Comparison of ENCODE assay signal across 23 cellular contexts in the genomic region with DNA sequence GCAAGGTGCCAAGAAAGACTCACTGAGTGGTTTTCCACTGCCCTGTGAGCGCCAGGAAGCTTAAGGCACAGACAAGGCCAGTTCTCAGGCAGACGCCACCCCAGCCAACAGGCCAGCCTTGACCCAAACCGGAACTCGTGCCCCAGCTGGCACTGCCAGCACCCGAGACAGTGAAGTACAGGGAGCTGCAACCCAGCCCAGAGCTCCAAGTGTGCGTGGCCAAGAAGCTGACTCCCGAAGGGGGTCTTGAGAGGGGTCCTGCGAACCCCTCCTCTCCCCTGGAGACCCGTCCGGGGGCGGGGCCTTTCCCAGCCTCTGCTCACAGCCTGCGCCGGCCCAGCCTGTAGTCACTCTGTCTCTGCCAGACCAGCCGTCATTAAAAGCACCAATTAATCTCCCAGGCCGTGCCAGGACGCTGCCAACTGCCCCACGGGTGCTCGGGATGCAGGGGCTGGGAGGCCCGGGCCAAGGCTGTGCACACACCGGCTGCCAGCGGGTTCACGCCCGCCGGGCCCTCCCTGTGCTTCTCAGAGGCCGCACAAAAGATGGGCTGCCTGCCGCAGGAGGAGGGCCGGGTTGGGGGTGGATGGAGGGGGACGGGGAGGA. TPM values are rescaled to one million over a fixed set of nuclear protein-coding genes. Genes with fewer than 3 reads are reported as not detected.
DNase-seq lines count a peak whose midpoint lies in the region; ATAC-seq, FAIRE-seq and TF ChIP-seq lines count a peak whose summit lies in the region.
"Had no signal": no experiment of that assay in that cellular context is flagged by ENCODE, and none has a peak within 500 bp of the region (broad histone marks: within the 10 kb centered on the region; RNA-seq: fewer than 3 reads in every experiment).

No MANE protein-coding gene starts in this region.

- no peaks in the 10 kb centered on the region for H3K36me3 ChIP-seq in kidney (ENCODE audit: control insufficient read depth in 1 of 2, insufficient read depth in 2 of 2, low read length in 2 of 2)
- H3K36me3 ChIP-seq: heart left ventricle, right atrium auricular region had no signal

- peaks cover 12% of the 10 kb centered on the region for H3K27me3 Mint-ChIP-seq in T-helper 2 cell treated with Interferon-gamma antibody and Interleukin-4, amounts not matched to agents 5 μg/mL and 100 μg/mL, for 36 hours (ENCODE audit: low read depth)
- H3K27me3 Mint-ChIP-seq: activated CD4-positive, alpha-beta memory T cell treated with anti-CD3 and anti-CD28 coated beads for 36 hours had no signal

- H3K4me3 Mint-ChIP-seq in T-helper 2 cell treated with Interferon-gamma antibody and Interleukin-4, amounts not matched to agents 5 μg/mL and 100 μg/mL, for 36 hours, result no peak overlapping the region
- H3K4me3 Mint-ChIP-seq: activated CD4-positive, alpha-beta memory T cell treated with anti-CD3 and anti-CD28 coated beads for 36 hours; dendritic cell treated with granulocyte-macrophage colony-stimulating factor and Interleukin-4, amounts not matched to agents 40 ng/mL and 50 ng/mL, for 4 days had no signal

- ATAC-seq in HG03095 (IDR thresholded peaks at IDR 0.05; ENCODE audit: unreplicated experiment), result no peak
- ATAC-seq: heart left ventricle had no signal

- no peak for TF ChIP-seq CTCF in kidney (IDR thresholded peaks at IDR 0.05; ENCODE audit: borderline replicate concordance, extremely low read depth, insufficient read depth)

- H3K9me3 ChIP-seq in kidney (ENCODE audit: control insufficient read depth in 1 of 2, low read length in 2 of 2), result no peaks in the 10 kb centered on the region
- H3K9me3 ChIP-seq: heart left ventricle, right atrium auricular region had no signal

- no peak overlapping the region for H3K27ac ChIP-seq in kidney (ENCODE audit: low read depth in 2 of 2, low read length in 2 of 2)
- H3K27ac ChIP-seq: VCaP had no signal

- H3K27ac Mint-ChIP-seq in T-helper 2 cell treated with Interferon-gamma antibody and Interleukin-4, amounts not matched to agents 5 μg/mL and 100 μg/mL, for 36 hours, result no peak overlapping the region
- H3K27ac Mint-ChIP-seq: activated CD4-positive, alpha-beta memory T cell treated with anti-CD3 and anti-CD28 coated beads for 36 hours; dendritic cell treated with granulocyte-macrophage colony-stimulating factor and Interleukin-4, amounts not matched to agents 40 ng/mL and 50 ng/mL, for 4 days had no signal

- H3K36me3 Mint-ChIP-seq in T-helper 2 cell treated with Interferon-gamma antibody and Interleukin-4, amounts not matched to agents 5 μg/mL and 100 μg/mL, for 36 hours (ENCODE audit: low read depth), result no peaks in the 10 kb centered on the region
- H3K36me3 Mint-ChIP-seq: activated CD4-positive, alpha-beta memory T cell treated with anti-CD3 and anti-CD28 coated beads for 36 hours; type B pancreatic cell had no signal

- H3K9me3 Mint-ChIP-seq in T-helper 2 cell treated with Interferon-gamma antibody and Interleukin-4, amounts not matched to agents 5 μg/mL and 100 μg/mL, for 36 hours, result no peaks in the 10 kb centered on the region
- H3K9me3 Mint-ChIP-seq: activated CD4-positive, alpha-beta memory T cell treated with anti-CD3 and anti-CD28 coated beads for 36 hours; dendritic cell treated with granulocyte-macrophage colony-stimulating factor and Interleukin-4, amounts not matched to agents 40 ng/mL and 50 ng/mL, for 4 days; type B pancreatic cell had no signal

- intact Hi-C loops in kidney (cut with DNase I), result no loop called here

- H3K4me3 ChIP-seq in kidney (ENCODE audit: low read length in 2 of 2), result no peak overlapping the region
- H3K4me3 ChIP-seq: heart left ventricle, right atrium auricular region had no signal

- H3K4me1 ChIP-seq in kidney (ENCODE audit: control insufficient read depth in 1 of 2, insufficient read depth in 1 of 2, low read depth in 1 of 2, low read length in 2 of 2), result peaks cover 0 to 3% of the 10 kb centered on the region in 2 donors

- peak; percentile 90 for DNase-seq in Ammon's horn (ENCODE audit: low spot score)
- DNase-seq in amygdala (lab: John Stamatoyannopoulos, UW), result peak in 53 of 56 donors; percentile 29 to 94 (median 84)
- peak; percentile 60 for DNase-seq in kidney
- peak; percentile 87 for DNase-seq in putamen (ENCODE audit: low spot score)
- no peak for DNase-seq in NCI-H774 (lab: John Stamatoyannopoulos, UW)
- no peak for DNase-seq in T-helper 2 cell treated with Interferon-gamma antibody and Interleukin-4, amounts not matched to agents 5 μg/mL and 100 μg/mL, for 36 hours (ENCODE audit: low spot score)
- no peak for DNase-seq in iPS-NIHi7 (ENCODE audit: extremely low spot score)
- DNase-seq: activated CD4-positive, alpha-beta memory T cell treated with anti-CD3 and anti-CD28 coated beads for 36 hours; EL; kidney glomerular epithelial cell; MM.1S; NCI-H2029; stimulated activated CD4-positive, alpha-beta T cell treated with anti-CD3 and anti-CD28 coated beads, Interleukin-2, amount 100 ng/mL, for 48 hours; stimulated activated CD8-positive, alpha-beta memory T cell treated with anti-CD3 and anti-CD28 coated beads, Interleukin-4, amount 100 ng/mL, for 48 hours; SW 1271 had no signal

- no peaks in the 10 kb centered on the region for H3K4me1 Mint-ChIP-seq in T-helper 2 cell treated with Interferon-gamma antibody and Interleukin-4, amounts not matched to agents 5 μg/mL and 100 μg/mL, for 36 hours (ENCODE audit: low read depth)

- no peak overlapping the region for H3K9ac ChIP-seq in kidney (ENCODE audit: low read length in 2 of 2)

- no peak for FAIRE-seq in kidney (lab: Jason Lieb, UNC)
- FAIRE-seq: H1, RCC 7860 had no signal

RNA-seq across cellular contexts. Expression of a gene that starts 4.4 kb away (rescaled TPM):
- 1.0 TPM for total RNA-seq in kidney
- polyA plus RNA-seq in kidney (ENCODE audit: insufficient read depth, low read depth, low replicate concordance), result 0.17 TPM

RNA-seq across cellular contexts. Expression of a gene that starts 6.4 kb away (rescaled TPM):
- 28.6 TPM for total RNA-seq in kidney
- polyA plus RNA-seq in kidney (ENCODE audit: insufficient read depth, low read depth, low replicate concordance), result 15.4 TPM

Comparison
In these comparisons a context has a peak if more than half of its experiments do, and no peak if none do; other contexts are left out.
1. DNase-seq: peak in Ammon's horn (single experiment), amygdala (53 of 56), kidney (single experiment) and putamen (single experiment); none in NCI-H774 (single experiment), T-helper 2 cell treated with Interferon-gamma antibody and Interleukin-4, amounts not matched to agents 5 μg/mL and 100 μg/mL, for 36 hours (single experiment) and iPS-NIHi7 (single experiment).